ENCODE assay signal across 15 cellular contexts in the genomic region with DNA sequence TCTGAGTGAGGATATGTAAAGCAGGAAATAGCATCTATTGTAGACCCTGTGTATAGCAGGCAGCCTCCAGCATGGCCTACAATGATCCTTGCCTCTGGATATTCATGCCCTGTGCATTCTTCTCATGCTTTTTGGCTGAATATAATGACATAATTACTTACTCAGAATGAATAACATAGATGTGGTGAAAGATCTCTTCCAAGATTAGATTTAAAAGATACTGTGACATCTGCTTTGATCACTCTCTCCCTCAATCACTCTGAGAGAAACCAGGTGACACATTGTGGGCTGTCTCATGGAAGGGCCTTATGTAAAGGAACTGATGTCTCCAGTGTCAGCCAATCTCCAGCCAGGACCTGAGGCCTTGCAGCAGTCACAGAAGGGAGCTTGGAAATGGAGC.
A peak's percentile ranks its signal among the peaks of the same experiment; 100 is the strongest.
DNase-seq lines count a peak whose midpoint lies in the region; ATAC-seq and TF ChIP-seq lines count a peak whose summit lies in the region.
"Had no signal": no experiment of that assay in that cellular context is flagged by ENCODE, and none has a peak within 500 bp of the region (broad histone marks: within the 10 kb centered on the region; RNA-seq: fewer than 3 reads in every experiment).

No MANE protein-coding gene starts in this region.

- no peaks in the 10 kb centered on the region for H3K36me3 ChIP-seq in DND-41 (ENCODE audit: insufficient read depth, low read length)
- peaks cover 7% of the 10 kb centered on the region for H3K36me3 ChIP-seq in MG63
- H3K36me3 ChIP-seq in brain microvascular endothelial cell (replicated peaks) = no peaks in the 10 kb centered on the region
- no peaks in the 10 kb centered on the region for H3K36me3 ChIP-seq in mesendoderm (ENCODE audit: control insufficient read depth, insufficient read depth, low read length)
- no peaks in the 10 kb centered on the region for H3K36me3 ChIP-seq in lower lobe of right lung
- H3K36me3 ChIP-seq in adrenal gland (replicated peaks in 1 of 2) = no peaks in the 10 kb centered on the region

- intact Hi-C loops in lower lobe of right lung (cut with DNase I) (no loop called here), adrenal gland (cut with DNase I) (no loop called here)

- DNase-seq in DND-41 = no peak
- peak; percentile 79 for DNase-seq in MG63
- peak; percentile 71 for DNase-seq in brain microvascular endothelial cell
- DNase-seq in mesendoderm = peak; percentile 51
- no peak for DNase-seq in NCI-H526 treated with DMSO at 0.1 percent for 48 hours (lab: John Stamatoyannopoulos, UW)
- DNase-seq in activated T-cell treated with anti-CD3 and anti-CD28 coated beads, Interleukin-2, amount 50 U/mL, for 48 hours = no peak
- no peak for DNase-seq in lower lobe of right lung
- no peak for DNase-seq in adrenal gland
- DNase-seq: activated CD4-positive, alpha-beta memory T cell treated with anti-CD3 and anti-CD28 coated beads, Interleukin-2, amount 10 ng/mL, durations not matched to agents 7 days and 5 days; activated gamma-delta T cell treated with Interleukin-2 at 50 U/mL for 16 hours; erythroblast; GDM1; NCI-H2081; retina; stimulated activated naive CD8-positive, alpha-beta T cell treated with anti-CD3 and anti-CD28 coated beads, Interleukin-15, amount 100 ng/mL, for 72 hours had no signal

- TF ChIP-seq CTCF in DND-41 (IDR thresholded peaks at IDR 0.05; ENCODE audit: borderline replicate concordance, extremely low read depth, low read length, poor library complexity, severe bottlenecking) (no peak), brain microvascular endothelial cell (IDR thresholded peaks at IDR 0.05; ENCODE audit: low read depth, low read length, missing control alignments) (no peak), lower lobe of right lung (IDR thresholded peaks at IDR 0.05) (no peak), adrenal gland (IDR thresholded peaks at IDR 0.05) (no peak)

- H3K27ac ChIP-seq in DND-41 (ENCODE audit: low read length) (no peak overlapping the region), brain microvascular endothelial cell (peak overlapping the region; percentile 71), mesendoderm (ENCODE audit: low read depth, low read length) (no peak overlapping the region), lower lobe of right lung (no peak overlapping the region), adrenal gland (no peak overlapping the region)

- H3K4me1 ChIP-seq in DND-41 (ENCODE audit: insufficient read depth, low read length) (no peaks in the 10 kb centered on the region), mesendoderm (ENCODE audit: control insufficient read depth, low read depth, low read length) (no peaks in the 10 kb centered on the region), lower lobe of right lung (no peaks in the 10 kb centered on the region), adrenal gland (replicated peaks in 1 of 2) (no peaks in the 10 kb centered on the region)

- no peak for TF ChIP-seq POLR2A in adrenal gland (IDR thresholded peaks at IDR 0.05)

- H3K56ac ChIP-seq in mesendoderm (ENCODE audit: low read length) = no peak overlapping the region

- no peak overlapping the region for H2AK5ac ChIP-seq in mesendoderm (ENCODE audit: low read length)

- no peaks in the 10 kb centered on the region for H3K79me1 ChIP-seq in mesendoderm (ENCODE audit: low read length)

- ATAC-seq in DND-41 (ENCODE audit: insufficient read depth, low read depth) = peak; percentile 54; the same call in 2 of the 3 replicates
- ATAC-seq in lower lobe of right lung = no peak
- ATAC-seq: stimulated activated naive CD8-positive, alpha-beta T cell treated with anti-CD3 and anti-CD28 coated beads, Interleukin-15, amount 100 ng/mL, for 72 hours had no signal

- H3K4me3 ChIP-seq in DND-41 (ENCODE audit: low read depth in 1 of 2, low read length in 2 of 2) (no peak overlapping the region), MG63 (no peak overlapping the region), brain microvascular endothelial cell (ENCODE audit: low read depth, low read length) (no peak overlapping the region), mesendoderm (ENCODE audit: low read length) (no peak overlapping the region), lower lobe of right lung (no peak overlapping the region), adrenal gland (no peak overlapping the region)

- no peak overlapping the region for H2BK15ac ChIP-seq in mesendoderm (replicated peaks; ENCODE audit: low read depth)

- in situ Hi-C loops in brain microvascular endothelial cell (cut with HindIII; ENCODE audit: low pct_ligation_motif_present, low sequenced_read_pairs) = no loop called here

- H2BK5ac ChIP-seq in mesendoderm (ENCODE audit: low read length) = no peak overlapping the region

- H2BK120ac ChIP-seq in mesendoderm (ENCODE audit: low read depth, low read length) = no peak overlapping the region

- no peaks in the 10 kb centered on the region for H3K27me3 ChIP-seq in DND-41 (ENCODE audit: insufficient read depth, low read length, poor library complexity)
- H3K27me3 ChIP-seq in MG63 = no peaks in the 10 kb centered on the region
- H3K27me3 ChIP-seq in brain microvascular endothelial cell (replicated peaks) = no peaks in the 10 kb centered on the region
- no peaks in the 10 kb centered on the region for H3K27me3 ChIP-seq in mesendoderm (ENCODE audit: insufficient read depth, low read length, poor library complexity)
- no peaks in the 10 kb centered on the region for H3K27me3 ChIP-seq in lower lobe of right lung (ENCODE audit: low read depth)
- H3K27me3 ChIP-seq in adrenal gland = no peaks in the 10 kb centered on the region

- H3K23ac ChIP-seq in mesendoderm (ENCODE audit: low read length) = no peak overlapping the region

- H3K4me2 ChIP-seq in DND-41 (ENCODE audit: insufficient read depth, low read length) (no peak overlapping the region), mesendoderm (ENCODE audit: low read length) (no peak overlapping the region)

- H4K20me1 ChIP-seq in DND-41 (ENCODE audit: insufficient read depth, low read length) = no peaks in the 10 kb centered on the region

- H4K8ac ChIP-seq in mesendoderm (ENCODE audit: low read depth, low read length) = no peak overlapping the region

- H3K9ac ChIP-seq in DND-41 (ENCODE audit: low read depth, low read length) = no peak overlapping the region
- H3K9ac ChIP-seq in mesendoderm (ENCODE audit: low read length) = no peak overlapping the region

- no peak overlapping the region for H2AFZ ChIP-seq in DND-41 (ENCODE audit: low read depth, low read length)

- H3K79me2 ChIP-seq in DND-41 (ENCODE audit: insufficient read depth, low read length) (no peaks in the 10 kb centered on the region), mesendoderm (ENCODE audit: control insufficient read depth, insufficient read depth, low read length) (no peaks in the 10 kb centered on the region)

- no peak overlapping the region for H3K18ac ChIP-seq in mesendoderm (ENCODE audit: low read length)

- H3K4ac ChIP-seq in mesendoderm (ENCODE audit: low read depth, low read length) = no peak overlapping the region

- H4K5ac ChIP-seq in mesendoderm (ENCODE audit: low read length) = no peak overlapping the region

- H3K9me3 ChIP-seq in DND-41 (ENCODE audit: insufficient read depth, low read length, severe bottlenecking) (no peaks in the 10 kb centered on the region), MG63 (peaks cover 24% of the 10 kb centered on the region), lower lobe of right lung (no peaks in the 10 kb centered on the region), adrenal gland (replicated peaks in 1 of 3) (no peaks in the 10 kb centered on the region)

Comparison
In these comparisons a context has a peak if more than half of its experiments do, and no peak if none do; other contexts are left out.
1. DNase-seq: peak in MG63 (single experiment), brain microvascular endothelial cell (single experiment) and mesendoderm (single experiment); none in DND-41 (single experiment), NCI-H526 treated with DMSO at 0.1 percent for 48 hours (single experiment), activated T-cell treated with anti-CD3 and anti-CD28 coated beads, Interleukin-2, amount 50 U/mL, for 48 hours (0 of 2), lower lobe of right lung (single experiment) and adrenal gland (0 of 7).